ENCODE assay signal across 8 cellular contexts in the genomic region with DNA sequence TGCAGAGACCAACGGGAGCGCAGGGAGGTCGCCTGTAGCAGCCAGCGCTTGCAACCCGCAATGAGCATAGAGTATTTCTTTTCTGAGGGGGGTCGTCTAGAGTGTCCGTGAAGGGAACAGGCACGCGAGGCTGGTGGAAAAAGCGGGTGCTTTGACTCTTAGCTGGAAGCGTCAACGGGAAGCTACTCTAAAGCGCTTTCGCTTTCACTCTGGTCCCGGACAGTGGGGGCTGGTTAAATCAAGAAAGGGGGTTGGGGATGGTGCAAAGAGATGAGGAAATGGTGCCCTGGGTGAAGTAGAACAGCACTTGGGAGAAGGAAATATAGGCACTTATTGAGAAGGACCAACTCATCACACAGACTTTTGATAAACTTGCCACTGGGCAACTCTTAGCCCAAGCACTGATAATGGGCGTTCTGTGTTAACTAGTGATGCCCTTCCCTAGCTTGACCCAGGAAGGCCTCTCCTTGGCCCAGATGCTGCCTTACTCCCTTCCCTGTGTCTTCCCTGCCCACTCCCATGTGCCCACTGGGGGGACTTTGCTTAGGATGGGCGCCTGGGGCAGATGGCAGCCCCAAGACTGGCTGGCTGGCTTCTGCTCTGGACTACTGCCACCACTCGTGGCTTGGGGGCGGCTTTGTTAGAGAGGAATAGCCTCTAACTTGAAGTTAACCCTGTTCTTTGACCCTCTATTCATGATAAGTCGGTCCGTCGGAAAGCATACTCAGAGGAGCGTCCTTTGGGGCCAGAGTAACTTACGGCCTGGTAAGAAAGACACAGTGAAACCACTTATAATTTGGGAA. TPM values are rescaled to one million over a fixed set of nuclear protein-coding genes. Genes with fewer than 3 reads are reported as not detected.
DNase-seq lines count a peak whose midpoint lies in the region; TF ChIP-seq lines count a peak whose summit lies in the region.

No MANE protein-coding gene starts in this region.

- no peak for TF ChIP-seq CTCF in HFFc6 (IDR thresholded peaks at IDR 0.05)
- no peak for TF ChIP-seq CTCF in OCI-LY3 (IDR thresholded peaks at IDR 0.05; ENCODE audit: low read depth, low read length)
- TF ChIP-seq CTCF in progenitor cell of endocrine pancreas (IDR thresholded peaks at IDR 0.05; ENCODE audit: unreplicated experiment), result no peak

- H3K9ac ChIP-seq in OCI-LY3 (ENCODE audit: low read length), result peak overlapping the region; percentile 99

- H3K4me1 Mint-ChIP-seq in HFFc6 (ENCODE audit: low read depth) (peaks cover 29% of the 10 kb centered on the region), progenitor cell of endocrine pancreas (ENCODE audit: low read depth) (peaks cover 7% of the 10 kb centered on the region)
- H3K4me1 Mint-ChIP-seq in activated naive CD8-positive, alpha-beta T cell (ENCODE audit: low read depth), result peaks cover 67% of the 10 kb centered on the region

- H2AFZ ChIP-seq in OCI-LY3 (ENCODE audit: low read depth, low read length), result no peak overlapping the region

- peak; percentile 60 for DNase-seq in GM03348 (ENCODE audit: low spot score)
- DNase-seq in HFFc6, result no peak
- peak; percentile 85 for DNase-seq in cardiac septum (ENCODE audit: low spot score)
- DNase-seq in progenitor cell of endocrine pancreas (ENCODE audit: low spot score, unreplicated experiment), result no peak
- DNase-seq in OCI-M2 (lab: John Stamatoyannopoulos, UW; ENCODE audit: unreplicated experiment), result no peak
- no peak for DNase-seq in amniotic stem cell (lab: John Stamatoyannopoulos, UW)

- intact Hi-C loops in cardiac septum (cut with DNase I), result no loop called here

- H3K27ac Mint-ChIP-seq in HFFc6, result peak overlapping the region; percentile 97
- peak overlapping the region; percentile 99 for H3K27ac Mint-ChIP-seq in activated naive CD8-positive, alpha-beta T cell
- H3K27ac Mint-ChIP-seq in progenitor cell of endocrine pancreas, result peak overlapping the region; percentile 9

- peaks cover 15% of the 10 kb centered on the region for H3K4me1 ChIP-seq in OCI-LY3 (ENCODE audit: low read length)

- H3K4me3 ChIP-seq in OCI-LY3 (ENCODE audit: low read length), result peak overlapping the region; percentile 98

- H3K9me3 Mint-ChIP-seq in HFFc6 (no peaks in the 10 kb centered on the region), progenitor cell of endocrine pancreas (ENCODE audit: low read depth) (no peaks in the 10 kb centered on the region)
- no peaks in the 10 kb centered on the region for H3K9me3 Mint-ChIP-seq in activated naive CD8-positive, alpha-beta T cell (ENCODE audit: low read depth)

- H3K27me3 ChIP-seq in OCI-LY3 (ENCODE audit: low read depth, low read length), result no peaks in the 10 kb centered on the region

- peaks cover 47% of the 10 kb centered on the region for H3K36me3 ChIP-seq in OCI-LY3 (replicated peaks; ENCODE audit: low read depth, low read length)

- H4K20me1 ChIP-seq in OCI-LY3 (ENCODE audit: insufficient read depth, low read length), result peaks cover 5% of the 10 kb centered on the region; the same call in 1 of the 2 replicates

- H3K36me3 Mint-ChIP-seq in HFFc6 (ENCODE audit: low read depth) (peaks cover 13% of the 10 kb centered on the region; the same call in 1 of the 2 replicates), progenitor cell of endocrine pancreas (ENCODE audit: insufficient read depth) (no peaks in the 10 kb centered on the region)
- H3K36me3 Mint-ChIP-seq in activated naive CD8-positive, alpha-beta T cell, result peaks cover 50% of the 10 kb centered on the region

- H3K4me2 ChIP-seq in OCI-LY3 (ENCODE audit: low read length), result peak overlapping the region; percentile 84

- H3K4me3 Mint-ChIP-seq in HFFc6 (peak overlapping the region; percentile 99), progenitor cell of endocrine pancreas (ENCODE audit: low read depth) (peak overlapping the region; percentile 82)
- peak overlapping the region; percentile 96 for H3K4me3 Mint-ChIP-seq in activated naive CD8-positive, alpha-beta T cell

- no peaks in the 10 kb centered on the region for H3K9me3 ChIP-seq in OCI-LY3 (ENCODE audit: insufficient read depth, low read length)

- H3K27me3 Mint-ChIP-seq in HFFc6 (ENCODE audit: insufficient read depth) (peaks cover 2% of the 10 kb centered on the region), progenitor cell of endocrine pancreas (peaks cover 95% of the 10 kb centered on the region)
- H3K27me3 Mint-ChIP-seq in activated naive CD8-positive, alpha-beta T cell, result no peaks in the 10 kb centered on the region

- H3K27ac ChIP-seq in OCI-LY3 (ENCODE audit: low read length), result peak overlapping the region; percentile 94

- peaks cover 45% of the 10 kb centered on the region for H3K79me2 ChIP-seq in OCI-LY3 (ENCODE audit: low read length)

RNA-seq across cellular contexts. Expression of gene PSMB9, which starts 0.6 kb away (rescaled TPM):
- total RNA-seq in HFFc6 (2021; fragmentation: NEBNext Ultra II Directional; extraction: Animal tissue kit (Norgen Biotek cat#: 25700)), result 10 to 100 TPM in 4 of 6 experiments, 1 to 10 TPM in 2; 4.9 to 23.9 (median 20.9) TPM
- total RNA-seq in cardiac septum (14.2 TPM), progenitor cell of endocrine pancreas (not detected in 2 replicates)

RNA-seq across cellular contexts. Expression of gene TAP1, which starts 1.1 kb away (rescaled TPM):
- total RNA-seq in HFFc6 (2021; fragmentation: NEBNext Ultra II Directional; extraction: Animal tissue kit (Norgen Biotek cat#: 25700)), result 10 to 100 TPM; 29.9 to 42.6 (median 37.8) TPM
- total RNA-seq in cardiac septum (18.1 TPM), progenitor cell of endocrine pancreas (0.50 and 1.1 TPM in 2 replicates)

RNA-seq across cellular contexts. Expression of gene PSMB8, which starts 10.7 kb away (rescaled TPM):
- total RNA-seq in HFFc6 (2021; fragmentation: NEBNext Ultra II Directional; extraction: Animal tissue kit (Norgen Biotek cat#: 25700)), result 10 to 100 TPM; 24.4 to 43.3 (median 39.5) TPM
- total RNA-seq in cardiac septum (11.7 TPM), progenitor cell of endocrine pancreas (0.29 TPM in 1 of 2 replicates, not detected in the other)

RNA-seq across cellular contexts. Expression of gene TAP2, which starts 16.0 kb away (rescaled TPM):
- total RNA-seq in HFFc6 (2021; fragmentation: NEBNext Ultra II Directional; extraction: Animal tissue kit (Norgen Biotek cat#: 25700)), result 10 to 100 TPM; 25.3 to 47.5 (median 39.2) TPM
- total RNA-seq in cardiac septum, result 12.7 TPM
- total RNA-seq in progenitor cell of endocrine pancreas, result 2.0 and 5.1 TPM in 2 replicates

RNA-seq across cellular contexts. Expression of gene HLA-DOB, which starts 37.8 kb away (rescaled TPM):
- under 1 TPM in 2 of 6 experiments, not detected in 4; 0.14 to 0.28 TPM for total RNA-seq in HFFc6 (2021; fragmentation: NEBNext Ultra II Directional; extraction: Animal tissue kit (Norgen Biotek cat#: 25700))
- total RNA-seq in cardiac septum (0.35 TPM), progenitor cell of endocrine pancreas (not detected in 2 replicates)

Comparison
In these comparisons a context has a peak if more than half of its experiments do, and no peak if none do; other contexts are left out.
1. DNase-seq: peak in GM03348 (single experiment) and cardiac septum (single experiment); none in HFFc6 (single experiment), progenitor cell of endocrine pancreas (single experiment), OCI-M2 (single experiment) and amniotic stem cell (single experiment).
2. H3K27ac Mint-ChIP-seq: peak in every context shown above with its lines; median percentile 99 in activated naive CD8-positive, alpha-beta T cell; 97 in HFFc6; 9 in progenitor cell of endocrine pancreas.
3. Peak in every context shown above with its lines, with median percentiles within 50 percentile points of each other: H3K4me3 Mint-ChIP-seq.